In genomic region chr6:30690403-30691207, GRCh38 we compare ENCODE assay signal across 8 cellular contexts. TPM values are rescaled to one million over a fixed set of nuclear protein-coding genes. Genes with fewer than 3 reads are reported as not detected.
DNase-seq lines count a peak whose midpoint lies in the region; ATAC-seq and TF ChIP-seq lines count a peak whose summit lies in the region.

Gene NRM, minus strand, starts transcription at chr6:30690984. Its CDS starts 10 bp downstream, at chr6:30690974.

- no peaks in the 10 kb centered on the region for H3K9me3 Mint-ChIP-seq in naive thymus-derived CD4-positive, alpha-beta T cell
- H3K9me3 Mint-ChIP-seq in stimulated activated naive CD8-positive, alpha-beta T cell treated with anti-CD3 and anti-CD28 coated beads, Interleukin-15, Interleukin-2, amounts not matched to agents 100 ng/mL and 50 ng/mL, for 24 hours, result no peaks in the 10 kb centered on the region

- H3K4me1 Mint-ChIP-seq in naive thymus-derived CD4-positive, alpha-beta T cell, result peaks cover 40 to 48% (median 47%) of the 10 kb centered on the region in 7 donors
- peaks cover 41% of the 10 kb centered on the region for H3K4me1 Mint-ChIP-seq in stimulated activated naive CD8-positive, alpha-beta T cell treated with anti-CD3 and anti-CD28 coated beads, Interleukin-15, Interleukin-2, amounts not matched to agents 100 ng/mL and 50 ng/mL, for 24 hours (ENCODE audit: low read depth)

- peak within 1 kb of the TSS; percentile 86 to 100 (median 90) for H3K4me3 Mint-ChIP-seq in naive thymus-derived CD4-positive, alpha-beta T cell
- peak within 1 kb of the TSS; percentile 95 for H3K4me3 Mint-ChIP-seq in stimulated activated naive CD8-positive, alpha-beta T cell treated with anti-CD3 and anti-CD28 coated beads, Interleukin-15, Interleukin-2, amounts not matched to agents 100 ng/mL and 50 ng/mL, for 24 hours

- intact Hi-C loops in naive thymus-derived CD4-positive, alpha-beta T cell (cut with micrococcal nuclease), result loop anchor here (1.0 kb wide), 2 partner anchors 8 to 27 kb away; partner anchors contain the start of gene MDC1 (in 1 of the 2)

- peak within 1 kb of the TSS; percentile 95 for H3K27ac ChIP-seq in RWPE2 (ENCODE audit: poor library complexity, severe bottlenecking)
- peak within 1 kb of the TSS; percentile 95 for H3K27ac ChIP-seq in naive thymus-derived CD4-positive, alpha-beta T cell (ENCODE audit: low read depth, low read length)

- peak; percentile 33 for ATAC-seq in GM19452 (IDR thresholded peaks at IDR 0.05; ENCODE audit: unreplicated experiment)
- peak; percentile 58 for ATAC-seq in RWPE2 (ENCODE audit: low read depth)
- peak; percentile 47 for ATAC-seq in naive thymus-derived CD4-positive, alpha-beta T cell

- H3K36me3 Mint-ChIP-seq in naive thymus-derived CD4-positive, alpha-beta T cell, result peaks cover 0 to 18% (median 0%) of the 10 kb centered on the region in 5 donors
- peaks cover 2% of the 10 kb centered on the region for H3K36me3 Mint-ChIP-seq in stimulated activated naive CD8-positive, alpha-beta T cell treated with anti-CD3 and anti-CD28 coated beads, Interleukin-15, Interleukin-2, amounts not matched to agents 100 ng/mL and 50 ng/mL, for 24 hours (ENCODE audit: low read depth)

- H3K4me3 ChIP-seq in AG10803 (ENCODE audit: low read length), result peak within 1 kb of the TSS; percentile 97
- H3K4me3 ChIP-seq in MG63, result peak within 1 kb of the TSS; percentile 72
- peak within 1 kb of the TSS; percentile 58 for H3K4me3 ChIP-seq in RWPE2 (ENCODE audit: severe bottlenecking)
- peak within 1 kb of the TSS; percentile 75 for H3K4me3 ChIP-seq in fibroblast of mammary gland (ENCODE audit: control insufficient read depth, low read depth, low read length)
- H3K4me3 ChIP-seq in naive thymus-derived CD4-positive, alpha-beta T cell (ENCODE audit: low read length), result peak within 1 kb of the TSS; percentile 64

- no peaks in the 10 kb centered on the region; the same call in none of the 2 replicates for H3K36me3 ChIP-seq in MG63
- peaks cover 2% of the 10 kb centered on the region for H3K36me3 ChIP-seq in RWPE2 (ENCODE audit: low read depth)
- H3K36me3 ChIP-seq in naive thymus-derived CD4-positive, alpha-beta T cell (ENCODE audit: control insufficient read depth in 2 of 3, insufficient read depth in 3 of 3, low read length in 3 of 3), result peaks cover 0 to 13% (median 0%) of the 10 kb centered on the region in 3 experiments

- H3K4me1 ChIP-seq in RWPE2 (ENCODE audit: insufficient read depth, poor library complexity, severe bottlenecking), result peaks cover 17% of the 10 kb centered on the region
- H3K4me1 ChIP-seq in naive thymus-derived CD4-positive, alpha-beta T cell (ENCODE audit: control insufficient read depth in 2 of 2, insufficient read depth in 2 of 2, low read length in 2 of 2), result peaks cover 21 to 31% of the 10 kb centered on the region in 2 donors

- peak within 1 kb of the TSS; percentile 74 to 99 (median 87) for H3K27ac Mint-ChIP-seq in naive thymus-derived CD4-positive, alpha-beta T cell
- peak within 1 kb of the TSS; percentile 88 for H3K27ac Mint-ChIP-seq in stimulated activated naive CD8-positive, alpha-beta T cell treated with anti-CD3 and anti-CD28 coated beads, Interleukin-15, Interleukin-2, amounts not matched to agents 100 ng/mL and 50 ng/mL, for 24 hours

- TF ChIP-seq CTCF in AG10803 (conservative IDR thresholded peaks at IDR 0.05; ENCODE audit: low read length) (no peak), RWPE2 (IDR thresholded peaks at IDR 0.05; ENCODE audit: poor library complexity, severe bottlenecking) (no peak), fibroblast of mammary gland (conservative IDR thresholded peaks at IDR 0.05; ENCODE audit: control insufficient read depth, insufficient read depth, low read depth, low read length) (no peak)

- POLR2A ChIA-PET in naive thymus-derived CD4-positive, alpha-beta T cell (lab: Charles Lee), result interaction anchor here (0.6 to 5.3 kb wide), 7 partner anchors 9 to 76 kb away, joined by 3 to 38 read pairs (median 5); partner anchors contain the start of genes MDC1, MRPS18B and PPP1R10

- CTCF ChIA-PET in naive thymus-derived CD4-positive, alpha-beta T cell (lab: Charles Lee), result interaction anchor here (0.9 to 2.9 kb wide), 5 partner anchors 12 to 31 kb away, joined by 3 to 12 read pairs (median 5); partner anchors contain the start of genes DHX16, MDC1 and TUBB

- H3K9me3 ChIP-seq in MG63, result no peaks in the 10 kb centered on the region
- no peaks in the 10 kb centered on the region for H3K9me3 ChIP-seq in RWPE2 (ENCODE audit: severe bottlenecking)
- no peaks in the 10 kb centered on the region for H3K9me3 ChIP-seq in naive thymus-derived CD4-positive, alpha-beta T cell (ENCODE audit: control insufficient read depth in 2 of 3, low read length in 3 of 3)

- no peaks in the 10 kb centered on the region for H3K27me3 Mint-ChIP-seq in naive thymus-derived CD4-positive, alpha-beta T cell
- H3K27me3 Mint-ChIP-seq in stimulated activated naive CD8-positive, alpha-beta T cell treated with anti-CD3 and anti-CD28 coated beads, Interleukin-15, Interleukin-2, amounts not matched to agents 100 ng/mL and 50 ng/mL, for 24 hours, result no peaks in the 10 kb centered on the region

- DNase-seq in AG10803 (ENCODE audit: low read depth), result peak; percentile 87
- peak; percentile 85 for DNase-seq in MG63
- peak; percentile 91 for DNase-seq in RWPE2 (ENCODE audit: low spot score)
- peak; percentile 71 for DNase-seq in activated T-helper 9 cell treated with anti-CD3 and anti-CD28 coated beads, Interleukin-2, amount 50 U/mL, for 16 hours (ENCODE audit: low read depth)
- peak; percentile 78 for DNase-seq in fibroblast of mammary gland (ENCODE audit: low read depth)
- peak in 8 of 9 donors; percentile 46 to 86 (median 50) for DNase-seq in naive thymus-derived CD4-positive, alpha-beta T cell

- H3K27me3 ChIP-seq in MG63 (no peaks in the 10 kb centered on the region), RWPE2 (ENCODE audit: insufficient read depth, poor library complexity, severe bottlenecking) (no peaks in the 10 kb centered on the region)
- H3K27me3 ChIP-seq in naive thymus-derived CD4-positive, alpha-beta T cell (ENCODE audit: control insufficient read depth in 2 of 2, insufficient read depth in 2 of 2, low read length in 2 of 2), result no peaks in the 10 kb centered on the region

RNA-seq across cellular contexts. Expression of gene NRM, which starts in this region (rescaled TPM):
- total RNA-seq in MG63 (2014; rRNA removed; shearing (Covaris generic); ENCODE audit: low replicate concordance), result 0.25 and 3.4 TPM in 2 replicates
- 10 to 100 TPM in 1 of 5 experiments, 1 to 10 TPM in 4; 2.3 to 29.4 (median 3.1) TPM for total RNA-seq in naive thymus-derived CD4-positive, alpha-beta T cell
- polyA plus RNA-seq in naive thymus-derived CD4-positive, alpha-beta T cell, result 1 to 10 TPM; 7.2 to 7.6 TPM

Comparison
In these comparisons a context has a peak if more than half of its experiments do, and no peak if none do; other contexts are left out.
1. Peak in every context shown above with its lines: DNase-seq, ATAC-seq, H3K4me3 ChIP-seq and H3K27ac ChIP-seq.